13 cellular contexts compared by ENCODE assay signal in genomic region chr4:127985989-127986388, GRCh38. TPM values are rescaled to one million over a fixed set of nuclear protein-coding genes. Genes with fewer than 3 reads are reported as not detected.
A peak's percentile ranks its signal among the peaks of the same experiment; 100 is the strongest.
DNase-seq lines count a peak whose midpoint lies in the region; ATAC-seq, FAIRE-seq and TF ChIP-seq lines count a peak whose summit lies in the region.
"Had no signal": no experiment of that assay in that cellular context is flagged by ENCODE, and none has a peak within 500 bp of the region (broad histone marks: within the 10 kb centered on the region; RNA-seq: fewer than 3 reads in every experiment).

No MANE protein-coding gene starts in this region.

- H3K9me3 ChIP-seq in RWPE2 (ENCODE audit: severe bottlenecking) (no peaks in the 10 kb centered on the region), SJCRH30 (replicated peaks) (no peaks in the 10 kb centered on the region)

- FAIRE-seq in D721Med (lab: Jason Lieb, UNC): no peak
- FAIRE-seq: GM12892 had no signal

- H3K27me3 ChIP-seq in RWPE2 (ENCODE audit: insufficient read depth, poor library complexity, severe bottlenecking): no peaks in the 10 kb centered on the region
- H3K27me3 ChIP-seq in SJCRH30: no peaks in the 10 kb centered on the region

- H3K4me3 ChIP-seq in RWPE2 (ENCODE audit: severe bottlenecking): no peak overlapping the region
- no peak overlapping the region for H3K4me3 ChIP-seq in epithelial cell of esophagus (ENCODE audit: low read length)
- no peak overlapping the region for H3K4me3 ChIP-seq in SJCRH30

- TF ChIP-seq CTCF in 22Rv1 (IDR thresholded peaks at IDR 0.05) (peak; percentile 23), D721Med (IDR thresholded peaks at IDR 0.05; ENCODE audit: insufficient read depth, missing control alignments) (peak; percentile 2), RWPE2 (IDR thresholded peaks at IDR 0.05; ENCODE audit: poor library complexity, severe bottlenecking) (peak; percentile 37), epithelial cell of esophagus (IDR thresholded peaks at IDR 0.05; ENCODE audit: insufficient read depth, low read depth, low read length, missing control alignments) (peak; percentile 30)

- peaks cover 32% of the 10 kb centered on the region for H3K36me3 ChIP-seq in RWPE2 (ENCODE audit: low read depth)
- H3K36me3 ChIP-seq in SJCRH30: peaks cover 8% of the 10 kb centered on the region; the same call in 1 of the 2 replicates

- H3K4me1 ChIP-seq in RWPE2 (ENCODE audit: insufficient read depth, poor library complexity, severe bottlenecking) (no peaks in the 10 kb centered on the region), SJCRH30 (no peaks in the 10 kb centered on the region)

- DNase-seq in D721Med (ENCODE audit: insufficient read length, low spot score): no peak
- DNase-seq in RWPE2 (ENCODE audit: low spot score): no peak
- DNase-seq in epithelial cell of esophagus (ENCODE audit: low read depth): peak; percentile 11
- no peak for DNase-seq in NCI-H774 (lab: John Stamatoyannopoulos, UW)
- DNase-seq in activated T-cell treated with anti-CD3 and anti-CD28 coated beads, Interleukin-2, amount 50 U/mL, for 48 hours: no peak
- DNase-seq in activated naive CD4-positive, alpha-beta T cell treated with anti-CD3 and anti-CD28 coated beads, Interleukin-2, amount 50 U/mL, for 16 hours: no peak
- DNase-seq in SJCRH30: no peak
- DNase-seq: HCEC 1CT, NCI-H1092 treated with DMSO at 0.1 percent for 48 hours, NCI-H1694, NCI-H2171 had no signal

- ATAC-seq in RWPE2 (ENCODE audit: low read depth): 0 out of 3 replicates have a peak, but pooled peaks have one; percentile 45

- H3K27ac ChIP-seq in 22Rv1 (no peak overlapping the region), RWPE2 (ENCODE audit: poor library complexity, severe bottlenecking) (no peak overlapping the region), SJCRH30 (no peak overlapping the region)

RNA-seq across cellular contexts. Expression of gene ABHD18, which starts 20.8 kb away (rescaled TPM):
- total RNA-seq in SJCRH30 (2014; rRNA removed; shearing (Covaris generic)): 3.1 and 3.6 TPM in 2 replicates

RNA-seq across cellular contexts. Expression of gene MFSD8, which starts 21.0 kb away (rescaled TPM):
- total RNA-seq in SJCRH30 (2014; rRNA removed; shearing (Covaris generic)): 4.0 and 5.5 TPM in 2 replicates
